In the genomic region with DNA sequence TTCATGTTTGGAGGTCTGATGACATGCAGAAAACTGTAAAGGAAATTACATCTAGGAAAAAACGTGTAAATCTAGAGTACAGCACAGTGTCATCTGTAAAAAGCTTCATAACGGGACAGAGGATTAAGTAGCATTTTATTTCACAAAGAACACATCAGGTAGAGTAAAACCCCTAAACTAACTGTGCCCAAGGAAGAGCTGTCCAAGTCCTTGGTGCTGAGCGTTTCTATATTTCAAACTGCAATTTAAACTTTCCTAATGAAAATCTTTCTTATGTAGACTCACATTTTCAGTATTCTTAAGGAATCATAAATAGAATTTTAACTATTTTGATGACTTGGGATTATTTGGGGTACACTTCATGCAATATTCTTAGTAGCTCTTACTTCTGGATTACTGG, we compare ENCODE assay signal across 24 cellular contexts.
"Had no signal": no experiment of that assay in that cellular context is flagged by ENCODE, and none has a peak within 500 bp of the region (broad histone marks: within the 10 kb centered on the region; RNA-seq: fewer than 3 reads in every experiment).

No MANE protein-coding gene starts in this region.

- DNase-seq: effector memory CD8-positive, alpha-beta T cell; hypothalamus; immature natural killer cell; islet precursor cell; kidney glomerular epithelial cell; left colon; left ventricle myocardium superior; naive B cell; stimulated activated CD4-positive, alpha-beta T cell treated with anti-CD3 and anti-CD28 coated beads, Interleukin-15, amount 100 ng/mL, for 24 hours; stimulated activated CD4-positive, alpha-beta T cell treated with anti-CD3 and anti-CD28 coated beads, Interleukin-2, amount 100 ng/mL, for 48 hours; stimulated activated naive B cell treated with anti-CD40 and anti-IgM and Interleukin-4, amounts not matched to agents 10 μg/mL and 1 μg/mL and 100 μg/mL, for 72 hours had no signal

- H3K27ac ChIP-seq: coronary artery, neutrophil, prostate gland, right atrium auricular region, skin epidermis, thoracic aorta, tibial nerve, upper lobe of left lung had no signal

- ATAC-seq: effector memory CD8-positive, alpha-beta T cell; left colon; left ventricle myocardium superior; natural killer cell treated with Interleukin-12 subunit alpha and Interleukin-12 subunit beta and Interleukin-15 and Interleukin-18, amount 100 ng/mL, for 72 hours; stimulated activated naive B cell treated with anti-CD40 and anti-IgM and Interleukin-4, amounts not matched to agents 10 μg/mL and 1 μg/mL and 100 μg/mL, for 72 hours had no signal

- H3K4me1 ChIP-seq: prostate gland, right atrium auricular region, tibial nerve, upper lobe of left lung had no signal

- H3K9me3 ChIP-seq: neutrophil, prostate gland, right atrium auricular region, thoracic aorta, tibial nerve, upper lobe of left lung had no signal

- H3K36me3 ChIP-seq: neutrophil, prostate gland, right atrium auricular region, thoracic aorta, tibial nerve, upper lobe of left lung had no signal

- FAIRE-seq: endometrium, frontal cortex, urothelium cell line had no signal

- H3K4me3 ChIP-seq: coronary artery, lung, prostate gland, right atrium auricular region, skin epidermis, thoracic aorta, tibial nerve, upper lobe of left lung had no signal
